12 cellular contexts compared by ENCODE assay signal in genomic region chr7:116172353-116172752, GRCh38.
"Had no signal": no experiment of that assay in that cellular context is flagged by ENCODE, and none has a peak within 500 bp of the region (broad histone marks: within the 10 kb centered on the region; RNA-seq: fewer than 3 reads in every experiment).

No MANE protein-coding gene starts in this region.

- H3K36me3 Mint-ChIP-seq: activated naive CD8-positive, alpha-beta T cell treated with anti-CD3 and anti-CD28 coated beads for 36 hours; brain; stimulated activated effector memory CD8-positive, alpha-beta T cell treated with anti-CD3 and anti-CD28 coated beads, Interleukin-12 subunit alpha, Interleukin-12 subunit beta, amount 100 ng/mL, for 72 hours had no signal

- ATAC-seq: stimulated activated effector memory CD8-positive, alpha-beta T cell treated with anti-CD3 and anti-CD28 coated beads, Interleukin-12 subunit alpha, Interleukin-12 subunit beta, amount 100 ng/mL, for 72 hours; WTC11 had no signal

- H3K9me3 Mint-ChIP-seq: central memory CD8-positive, alpha-beta T cell; stimulated activated effector memory CD8-positive, alpha-beta T cell treated with anti-CD3 and anti-CD28 coated beads, Interleukin-12 subunit alpha, Interleukin-12 subunit beta, amount 100 ng/mL, for 72 hours had no signal

- H3K4me3 Mint-ChIP-seq: activated CD8-positive, alpha-beta T cell treated with anti-CD3 and anti-CD28 coated beads, Interleukin-2, amount 10 ng/mL, durations not matched to agents 7 days and 5 days; activated naive CD8-positive, alpha-beta T cell treated with anti-CD3 and anti-CD28 coated beads for 36 hours; brain; central memory CD8-positive, alpha-beta T cell; naive thymus-derived CD8-positive, alpha-beta T cell; stimulated activated effector memory CD8-positive, alpha-beta T cell treated with anti-CD3 and anti-CD28 coated beads, Interleukin-12 subunit alpha, Interleukin-12 subunit beta, amount 100 ng/mL, for 72 hours; WTC11 had no signal

- H3K9ac ChIP-seq: parathyroid adenoma had no signal

- H3K36me3 ChIP-seq: thoracic aorta, upper lobe of right lung had no signal

- H3K27me3 ChIP-seq: upper lobe of right lung had no signal

- H2AFZ ChIP-seq: parathyroid adenoma had no signal

- H3K27ac ChIP-seq: coronary artery, parathyroid adenoma, thoracic aorta, upper lobe of right lung had no signal

- H3K27ac Mint-ChIP-seq: activated CD8-positive, alpha-beta T cell treated with anti-CD3 and anti-CD28 coated beads, Interleukin-2, amount 10 ng/mL, durations not matched to agents 7 days and 5 days; activated naive CD8-positive, alpha-beta T cell treated with anti-CD3 and anti-CD28 coated beads for 36 hours; brain; stimulated activated effector memory CD8-positive, alpha-beta T cell treated with anti-CD3 and anti-CD28 coated beads, Interleukin-12 subunit alpha, Interleukin-12 subunit beta, amount 100 ng/mL, for 72 hours; WTC11 had no signal

- H3K4me1 ChIP-seq: parathyroid adenoma, upper lobe of right lung had no signal

- H3K9me3 ChIP-seq: thoracic aorta, upper lobe of right lung had no signal

- DNase-seq: activated CD8-positive, alpha-beta memory T cell treated with anti-CD3 and anti-CD28 coated beads, Interleukin-2, amount 50 U/mL, for 48 hours; activated naive CD8-positive, alpha-beta T cell treated with anti-CD3 and anti-CD28 coated beads for 36 hours; upper lobe of right lung had no signal

- H3K4me3 ChIP-seq: coronary artery, thoracic aorta, upper lobe of right lung had no signal
